Comparison of ENCODE assay signal across 26 cellular contexts in genomic region chr4:13162886-13163285, GRCh38.
DNase-seq lines count a peak whose midpoint lies in the region; ATAC-seq, FAIRE-seq and TF ChIP-seq lines count a peak whose summit lies in the region.
"Had no signal": no experiment of that assay in that cellular context is flagged by ENCODE, and none has a peak within 500 bp of the region (broad histone marks: within the 10 kb centered on the region; RNA-seq: fewer than 3 reads in every experiment).

No MANE protein-coding gene starts in this region.

- TF ChIP-seq CTCF in kidney (IDR thresholded peaks at IDR 0.05; ENCODE audit: borderline replicate concordance, extremely low read depth, insufficient read depth), result no peak

- DNase-seq in DMS79 treated with DMSO at 0.1 percent for 48 hours (lab: John Stamatoyannopoulos, UW) (peak; percentile 36), DMS79 (lab: John Stamatoyannopoulos, UW) (no peak), NCI-H2029 (lab: John Stamatoyannopoulos, UW) (peak; percentile 59), SJCRH30 (peak; percentile 52 to 59), iPS-NIHi11 (ENCODE audit: low spot score) (peak; percentile 44), germinal center (ENCODE audit: low spot score) (no peak), kidney (no peak)
- DNase-seq: activated CD4-positive, alpha-beta memory T cell treated with anti-CD3 and anti-CD28 coated beads, Interleukin-2, amount 10 ng/mL, durations not matched to agents 7 days and 5 days; activated effector memory CD4-positive, alpha-beta T cell treated with anti-CD3 and anti-CD28 coated beads, Interleukin-2, amount 50 U/mL, for 16 hours; activated naive CD8-positive, alpha-beta T cell treated with anti-CD3 and anti-CD28 coated beads, Interleukin-2, amount 10 ng/mL, durations not matched to agents 7 days and 5 days; CD4-positive, CD25-positive, alpha-beta regulatory T cell; effector memory CD4-positive, alpha-beta T cell; foreskin melanocyte; KBM-7; NCI-H1436 treated with DMSO at 0.1 percent for 48 hours; NCI-H2227 treated with DMSO at 0.1 percent for 48 hours; right lobe of liver; stimulated activated naive CD4-positive, alpha-beta T cell treated with Interleukin-2 at 50 U/mL for 16 hours; T-cell had no signal

- peaks cover 22% of the 10 kb centered on the region for H3K4me1 ChIP-seq in SJCRH30
- no peaks in the 10 kb centered on the region for H3K4me1 ChIP-seq in kidney (ENCODE audit: control insufficient read depth in 1 of 2, insufficient read depth in 1 of 2, low read depth in 1 of 2, low read length in 2 of 2)
- H3K4me1 ChIP-seq: parathyroid adenoma had no signal

- no peaks in the 10 kb centered on the region for H3K27me3 ChIP-seq in SJCRH30
- H3K27me3 ChIP-seq: right lobe of liver had no signal

- no peak for ATAC-seq in HG02885 (IDR thresholded peaks at IDR 0.05; ENCODE audit: poor library complexity, unreplicated experiment)
- ATAC-seq: activated CD4-positive, CD25-positive, alpha-beta regulatory T cell treated with anti-CD3 and anti-CD28 coated beads, Interleukin-2, amount 50 U/mL, for 24 hours; Panc1; right lobe of liver; T-cell had no signal

- H3K9ac ChIP-seq in kidney (ENCODE audit: low read length in 2 of 2), result no peak overlapping the region
- H3K9ac ChIP-seq: parathyroid adenoma had no signal

- FAIRE-seq in kidney (lab: Jason Lieb, UNC), result no peak
- FAIRE-seq: colon, keratinocyte had no signal

- no peak overlapping the region for H3K27ac ChIP-seq in SJCRH30
- H3K27ac ChIP-seq in kidney (ENCODE audit: low read depth in 2 of 2, low read length in 2 of 2), result no peak overlapping the region
- H3K27ac ChIP-seq: 22Rv1, parathyroid adenoma, right lobe of liver had no signal

- H3K4me3 ChIP-seq in SJCRH30, result no peak overlapping the region
- H3K4me3 ChIP-seq in kidney (ENCODE audit: low read length in 2 of 2), result no peak overlapping the region
- H3K4me3 ChIP-seq: right lobe of liver had no signal

- intact Hi-C loops in kidney (cut with DNase I), result no loop called here

- H3K36me3 ChIP-seq in SJCRH30 (no peaks in the 10 kb centered on the region), kidney (ENCODE audit: control insufficient read depth in 1 of 2, insufficient read depth in 2 of 2, low read length in 2 of 2) (no peaks in the 10 kb centered on the region)
- H3K36me3 ChIP-seq: right lobe of liver had no signal

- no peaks in the 10 kb centered on the region for H3K9me3 ChIP-seq in SJCRH30 (replicated peaks)
- no peaks in the 10 kb centered on the region for H3K9me3 ChIP-seq in kidney (ENCODE audit: control insufficient read depth in 1 of 2, low read length in 2 of 2)
- H3K9me3 ChIP-seq: right lobe of liver had no signal

Comparison
In these comparisons a context has a peak if more than half of its experiments do, and no peak if none do; other contexts are left out.
1. DNase-seq: peak in DMS79 treated with DMSO at 0.1 percent for 48 hours (single experiment), NCI-H2029 (single experiment), SJCRH30 (2 of 2) and iPS-NIHi11 (single experiment); none in DMS79 (single experiment), germinal center (single experiment) and kidney (single experiment).